26 cellular contexts compared by ENCODE assay signal in genomic region chr10:130398090-130398994, GRCh38.
"Had no signal": no experiment of that assay in that cellular context is flagged by ENCODE, and none has a peak within 500 bp of the region (broad histone marks: within the 10 kb centered on the region; RNA-seq: fewer than 3 reads in every experiment).

No MANE protein-coding gene starts in this region.

- H3K4me1 Mint-ChIP-seq: central memory CD8-positive, alpha-beta T cell; immature natural killer cell; naive thymus-derived CD4-positive, alpha-beta T cell; nephron progenitor cell; stimulated activated effector memory CD8-positive, alpha-beta T cell treated with anti-CD3 and anti-CD28 coated beads, Interleukin-12 subunit alpha, Interleukin-12 subunit beta, amount 100 ng/mL, for 72 hours had no signal

- FAIRE-seq: frontal cortex, keratinocyte had no signal

- H3K4me1 ChIP-seq: colonic mucosa, psoas muscle, stomach, thyroid gland had no signal

- DNase-seq: colonic mucosa; dermis blood vessel endothelial cell; effector memory CD8-positive, alpha-beta T cell; hypothalamus; immature natural killer cell; mammary epithelial cell; mesendoderm; midbrain; naive thymus-derived CD4-positive, alpha-beta T cell; nephron progenitor cell; nucleus accumbens; ovary; posterior cingulate gyrus; psoas muscle; right cardiac atrium; stimulated activated CD4-positive, alpha-beta T cell treated with anti-CD3 and anti-CD28 coated beads, Interleukin-2, amount 100 ng/mL, for 24 hours; stimulated activated CD4-positive, alpha-beta T cell treated with anti-CD3 and anti-CD28 coated beads, Interleukin-4, amount 100 ng/mL, for 24 hours; stimulated activated naive CD4-positive, alpha-beta T cell treated with Interleukin-2 at 50 U/mL for 16 hours; stomach; thyroid gland; trophoblast cell had no signal

- H3K36me3 Mint-ChIP-seq: stimulated activated effector memory CD8-positive, alpha-beta T cell treated with anti-CD3 and anti-CD28 coated beads, Interleukin-12 subunit alpha, Interleukin-12 subunit beta, amount 100 ng/mL, for 72 hours had no signal

- H3K27ac ChIP-seq: colonic mucosa, ovary, psoas muscle, stomach, thyroid gland had no signal

- H3K27me3 ChIP-seq: colonic mucosa, ovary, thyroid gland had no signal

- H3K36me3 ChIP-seq: colonic mucosa, ovary, stomach, thyroid gland had no signal

- ATAC-seq: effector memory CD8-positive, alpha-beta T cell; naive thymus-derived CD4-positive, alpha-beta T cell; psoas muscle; right cardiac atrium; stimulated activated effector memory CD8-positive, alpha-beta T cell treated with anti-CD3 and anti-CD28 coated beads, Interleukin-12 subunit alpha, Interleukin-12 subunit beta, amount 100 ng/mL, for 72 hours had no signal

- H3K4me3 ChIP-seq: colonic mucosa, ovary, psoas muscle, smooth muscle cell, stomach, thyroid gland had no signal

- H3K9me3 ChIP-seq: colonic mucosa, ovary, thyroid gland had no signal

- H3K27me3 Mint-ChIP-seq: central memory CD8-positive, alpha-beta T cell had no signal

- H3K27ac Mint-ChIP-seq: effector memory CD8-positive, alpha-beta T cell; immature natural killer cell; naive thymus-derived CD4-positive, alpha-beta T cell; nephron progenitor cell; stimulated activated effector memory CD8-positive, alpha-beta T cell treated with anti-CD3 and anti-CD28 coated beads, Interleukin-12 subunit alpha, Interleukin-12 subunit beta, amount 100 ng/mL, for 72 hours had no signal

- H3K4me2 ChIP-seq: smooth muscle cell had no signal

- H3K4me3 Mint-ChIP-seq: central memory CD8-positive, alpha-beta T cell; effector memory CD8-positive, alpha-beta T cell; immature natural killer cell; naive thymus-derived CD4-positive, alpha-beta T cell; nephron progenitor cell; stimulated activated effector memory CD8-positive, alpha-beta T cell treated with anti-CD3 and anti-CD28 coated beads, Interleukin-12 subunit alpha, Interleukin-12 subunit beta, amount 100 ng/mL, for 72 hours had no signal
